Comparison of ENCODE assay signal across 19 cellular contexts in the genomic region with DNA sequence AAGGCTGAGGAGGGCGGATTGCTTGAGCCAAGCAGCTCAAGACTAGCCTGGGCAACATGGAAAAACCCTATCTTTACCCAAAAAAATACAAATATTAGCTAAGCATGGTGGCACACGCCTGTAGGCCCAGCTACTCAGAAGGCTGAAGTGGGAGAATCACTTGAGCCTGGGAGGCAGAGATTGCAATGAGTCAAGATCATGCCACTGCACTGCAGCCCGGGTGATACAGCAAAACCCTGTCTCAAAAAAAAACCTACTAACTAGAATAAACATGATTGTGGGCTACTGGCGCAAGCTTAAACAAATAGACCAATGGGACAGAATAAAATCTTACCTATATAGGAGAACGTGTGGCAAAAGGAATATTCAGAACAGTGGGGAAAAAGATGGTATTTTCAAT. TPM values are rescaled to one million over a fixed set of nuclear protein-coding genes. Genes with fewer than 3 reads are reported as not detected.
DNase-seq lines count a peak whose midpoint lies in the region; ATAC-seq, FAIRE-seq and TF ChIP-seq lines count a peak whose summit lies in the region.
"Had no signal": no experiment of that assay in that cellular context is flagged by ENCODE, and none has a peak within 500 bp of the region (broad histone marks: within the 10 kb centered on the region; RNA-seq: fewer than 3 reads in every experiment).

No MANE protein-coding gene starts in this region.

- no peaks in the 10 kb centered on the region for H3K4me1 Mint-ChIP-seq in neural progenitor cell
- H3K4me1 Mint-ChIP-seq: CD14-positive monocyte; CD4-positive, alpha-beta memory T cell; H9 had no signal

- H3K79me2 ChIP-seq in K562 (ENCODE audit: control insufficient read depth, insufficient read depth, low read length) (no peaks in the 10 kb centered on the region), SK-N-SH (ENCODE audit: insufficient read depth) (no peaks in the 10 kb centered on the region), neural progenitor cell (ENCODE audit: low read depth) (no peaks in the 10 kb centered on the region)

- H3K9me3 ChIP-seq in K562 (replicated peaks; ENCODE audit: control insufficient read depth, insufficient read depth, low read depth, low read length) (no peaks in the 10 kb centered on the region), lung (ENCODE audit: control insufficient read depth in 2 of 2, insufficient read depth in 1 of 2, low read length in 1 of 2) (no peaks in the 10 kb centered on the region), SK-N-SH (no peaks in the 10 kb centered on the region), neural progenitor cell (ENCODE audit: low read depth) (no peaks in the 10 kb centered on the region)
- H3K9me3 ChIP-seq: A549, BLaER1 had no signal

- H3K9me3 Mint-ChIP-seq in neural progenitor cell = no peaks in the 10 kb centered on the region
- H3K9me3 Mint-ChIP-seq: CD14-positive monocyte; CD4-positive, alpha-beta memory T cell; H9 had no signal

- in situ Hi-C loops in K562 (cut with MboI) = no loop called here

- BruUV-seq in K562 (replicated peaks; lab: Mats Ljungman, UMichigan) = no TSS peak

- ATAC-seq in K562 (no peak), lung (ENCODE audit: insufficient read depth, low FRiP score) (peak; percentile 62)
- ATAC-seq: A549 had no signal

- no peak for TF ChIP-seq CTCF in K562 (IDR thresholded peaks at IDR 0.05 in 2 of 3, conservative IDR thresholded peaks at IDR 0.05 in 1 of 3; ENCODE audit: insufficient read depth in 2 of 3, low read depth in 1 of 3, low read length in 3 of 3)
- no peak for TF ChIP-seq CTCF in epithelial cell of esophagus (IDR thresholded peaks at IDR 0.05; ENCODE audit: insufficient read depth, low read depth, low read length, missing control alignments)
- TF ChIP-seq CTCF in lung (IDR thresholded peaks at IDR 0.05; ENCODE audit: control extremely low read depth, extremely low read depth) = no peak
- no peak for TF ChIP-seq CTCF in SK-N-SH (IDR thresholded peaks at IDR 0.05)
- no peak for TF ChIP-seq CTCF in neural progenitor cell (IDR thresholded peaks at IDR 0.05)

- no peak for TF ChIP-seq POLR2A in K562 (conservative IDR thresholded peaks at IDR 0.05)

- H3K4me1 ChIP-seq in K562 (replicated peaks in 1 of 2; ENCODE audit: control insufficient read depth in 2 of 2, insufficient read depth in 2 of 2, low read length in 2 of 2) (no peaks in the 10 kb centered on the region; a peak in 1 of 5 replicates), lung (ENCODE audit: control insufficient read depth in 2 of 2, insufficient read depth in 2 of 2, low read length in 2 of 2) (no peaks in the 10 kb centered on the region), SK-N-SH (ENCODE audit: control insufficient read depth in 1 of 2, insufficient read depth in 2 of 2, low read depth in 1 of 2, low read length in 1 of 2) (no peaks in the 10 kb centered on the region), neural progenitor cell (no peaks in the 10 kb centered on the region)
- H3K4me1 ChIP-seq: A549, BLaER1 had no signal

- H3K4me2 ChIP-seq in K562 (ENCODE audit: insufficient read depth, low read length) (no peak overlapping the region), SK-N-SH (no peak overlapping the region), neural progenitor cell (no peak overlapping the region)
- H3K4me2 ChIP-seq: A549, BLaER1 had no signal

- no peaks in the 10 kb centered on the region for H3K9me2 ChIP-seq in SK-N-SH

- H3F3A ChIP-seq in SK-N-SH (replicated peaks; ENCODE audit: insufficient read depth) = peaks cover 4% of the 10 kb centered on the region
- H3F3A ChIP-seq in neural progenitor cell (ENCODE audit: low read depth) = no peaks in the 10 kb centered on the region

- CTCF ChIA-PET in K562 (lab: Yijun Ruan, JAX; ENCODE audit: low intra/inter-chr PET ratio) = no interaction called here
- CTCF ChIA-PET in SK-N-SH (lab: Yijun Ruan, JAX) = no interaction called here

- no peak overlapping the region for H3K9ac ChIP-seq in K562 (ENCODE audit: insufficient read depth in 1 of 2, low read depth in 2 of 2, low read length in 2 of 2)
- H3K9ac ChIP-seq in SK-N-SH = no peak overlapping the region
- no peak overlapping the region for H3K9ac ChIP-seq in neural progenitor cell
- H3K9ac ChIP-seq: BLaER1 had no signal

- H2AFZ ChIP-seq in K562 (ENCODE audit: low read depth, low read length) (no peak overlapping the region), SK-N-SH (ENCODE audit: low read depth) (no peak overlapping the region), neural progenitor cell (replicated peaks) (no peak overlapping the region)

- H3K36me3 ChIP-seq in K562 (ENCODE audit: control insufficient read depth, insufficient read depth, low read length) (no peaks in the 10 kb centered on the region), lung (ENCODE audit: control insufficient read depth in 2 of 2, insufficient read depth in 2 of 2, low read length in 2 of 2) (no peaks in the 10 kb centered on the region), SK-N-SH (replicated peaks in 1 of 2; ENCODE audit: control insufficient read depth in 1 of 2, insufficient read depth in 2 of 2, low read length in 1 of 2) (no peaks in the 10 kb centered on the region), neural progenitor cell (no peaks in the 10 kb centered on the region)
- H3K36me3 ChIP-seq: BLaER1 had no signal

- intact Hi-C loops in K562 (cut with micrococcal nuclease) = no loop called here

- H3K4me3 ChIP-seq in K562 (no peak overlapping the region), epithelial cell of esophagus (ENCODE audit: low read length) (no peak overlapping the region), lung (no peak overlapping the region), SK-N-SH (ENCODE audit: low read depth in 2 of 2, low read length in 1 of 2) (no peak overlapping the region), neural progenitor cell (no peak overlapping the region)
- H3K4me3 ChIP-seq: A549, BLaER1 had no signal

- H4K20me1 ChIP-seq in K562 (replicated peaks; ENCODE audit: control insufficient read depth, insufficient read depth, low read length) (no peaks in the 10 kb centered on the region), SK-N-SH (ENCODE audit: insufficient read depth) (no peaks in the 10 kb centered on the region), neural progenitor cell (ENCODE audit: low read depth) (no peaks in the 10 kb centered on the region)
- H4K20me1 ChIP-seq: BLaER1 had no signal

- no peaks in the 10 kb centered on the region for H3K9me1 ChIP-seq in K562 (ENCODE audit: control insufficient read depth, insufficient read depth, low read length)

- no peak for TF ChIP-seq EP300 in K562 (IDR thresholded peaks at IDR 0.05; ENCODE audit: low read length)
- TF ChIP-seq EP300 in SK-N-SH (IDR thresholded peaks at IDR 0.05; ENCODE audit: borderline replicate concordance in 1 of 2, low read depth in 1 of 2, low read length in 1 of 2) = no peak

- POLR2A ChIA-PET in K562 (lab: Yijun Ruan, JAX) = no interaction called here
- POLR2A ChIA-PET in SK-N-SH (lab: Yijun Ruan, JAX) = no interaction called here

- WGBS in K562 (ENCODE audit: insufficient coverage, low coverage, missing lambda C conversion rate) = 27% methylated on average over 5 of the region's 5 CpGs
- WGBS in lung, 2 donors = 69 to 90% methylated on average over 5 of the region's 5 CpGs
- 83% methylated on average over 5 of the region's 5 CpGs for WGBS in SK-N-SH (ENCODE audit: low lambda C conversion rate)

- no peak for TF ChIP-seq RAD21 in K562 (CRISPR knock-in tag; conservative IDR thresholded peaks at IDR 0.05 in 1 of 2, IDR thresholded peaks at IDR 0.05 in 1 of 2)
- TF ChIP-seq RAD21 in SK-N-SH (IDR thresholded peaks at IDR 0.05; ENCODE audit: low read length) = no peak

- FAIRE-seq in K562 (lab: Jason Lieb, UNC) = no peak
- FAIRE-seq: A549, GM12891, GM19239, H1 had no signal

- H3K27ac Mint-ChIP-seq in neural progenitor cell = no peak overlapping the region
- H3K27ac Mint-ChIP-seq: CD14-positive monocyte; CD4-positive, alpha-beta memory T cell; H9 had no signal

- DNase-seq in DMS53 (lab: John Stamatoyannopoulos, UW) (peak; percentile 7), DMS53 treated with DMSO at 0.1 percent for 48 hours (lab: John Stamatoyannopoulos, UW; ENCODE audit: unreplicated experiment) (no peak), K562 (ENCODE audit: extremely low read depth in 1 of 4, low spot score in 3 of 4) (no peak), epithelial cell of esophagus (ENCODE audit: low read depth) (peak; percentile 42), lung (ENCODE audit: low spot score) (peak; percentile 44), SK-N-SH (no peak), neural progenitor cell (ENCODE audit: low spot score) (no peak), NCI-H82 treated with DMSO at 0.1 percent for 48 hours (lab: John Stamatoyannopoulos, UW; ENCODE audit: unreplicated experiment) (no peak)
- DNase-seq: Calu3; CD4-positive, alpha-beta memory T cell; H9 had no signal

- H3K4me3 Mint-ChIP-seq in neural progenitor cell = no peak overlapping the region
- H3K4me3 Mint-ChIP-seq: CD14-positive monocyte; CD4-positive, alpha-beta memory T cell; H9 had no signal

- H3K27me3 Mint-ChIP-seq in neural progenitor cell (ENCODE audit: insufficient read depth, low read depth) = no peaks in the 10 kb centered on the region
- H3K27me3 Mint-ChIP-seq: CD4-positive, alpha-beta memory T cell had no signal

- H3K27ac ChIP-seq in K562 (ENCODE audit: extremely low read depth, low read depth, low read length) = no peak overlapping the region
- H3K27ac ChIP-seq in lung (ENCODE audit: low read depth in 1 of 2, low read length in 1 of 2) = no peak overlapping the region
- no peak overlapping the region for H3K27ac ChIP-seq in SK-N-SH (ENCODE audit: low read depth in 2 of 2, low read length in 1 of 2)
- H3K27ac ChIP-seq in neural progenitor cell = no peak overlapping the region
- H3K27ac ChIP-seq: 22Rv1, A549, BLaER1 had no signal

- no peaks in the 10 kb centered on the region for H3K36me3 Mint-ChIP-seq in neural progenitor cell
- H3K36me3 Mint-ChIP-seq: CD14-positive monocyte; CD4-positive, alpha-beta memory T cell had no signal

- H3K27me3 ChIP-seq in K562 (ENCODE audit: control insufficient read depth in 2 of 2, insufficient read depth in 2 of 2, low read length in 2 of 2) = no peaks in the 10 kb centered on the region
- H3K27me3 ChIP-seq in lung (ENCODE audit: control insufficient read depth, insufficient read depth) = no peaks in the 10 kb centered on the region
- H3K27me3 ChIP-seq in SK-N-SH (ENCODE audit: insufficient read depth) = no peaks in the 10 kb centered on the region
- H3K27me3 ChIP-seq in neural progenitor cell = no peaks in the 10 kb centered on the region
- H3K27me3 ChIP-seq: BLaER1 had no signal

RNA-seq across cellular contexts. Expression of a gene that starts 7.3 kb away (rescaled TPM):
- 0.62 and 1.2 TPM in 2 replicates for total RNA-seq in K562 (2011; cell fraction: chromatin; rRNA removed; ENCODE audit: low replicate concordance)
- total RNA-seq in K562 (2011; cell fraction: nucleolus; rRNA removed) = 0.17 TPM in 1 of 2 replicates, not detected in the other
- total RNA-seq in K562 (2011; cell fraction: nucleoplasm; rRNA removed) = 0.07 TPM in 1 of 2 replicates, not detected in the other
- total RNA-seq in K562 (2014; rRNA removed) (not detected in 2 replicates), K562 (2014; rRNA removed; fragmentation: Illumina TruSeq; extraction: Trizol) (0.06 TPM in 1 of 2 replicates, not detected in the other), K562 (2015; rRNA removed; fragmentation: Illumina TruSeq; extraction: Trizol) (0.04 TPM in 1 of 2 replicates, not detected in the other), K562 (2021) (0.16 TPM in 1 of 2 replicates, not detected in the other), lung (10 to 100 TPM; 16.0 to 16.3 TPM), neural progenitor cell (ENCODE audit: low replicate concordance) (1.2 and 2.9 TPM in 2 replicates)
- polyA plus RNA-seq in K562 (2011; rRNA removed) (0.05 TPM in 1 of 2 replicates, not detected in the other), K562 (2014; fragmentation: Illumina TruSeq; extraction: Trizol) (not detected in 2 replicates), K562 (2014; fragmentation: Nextera tagmentation; extraction: Ambion mirVana) (under 1 TPM in 1 of 2 experiments, not detected in 1; 0.01 TPM), K562 (2014; rRNA removed) (0.03 TPM in 1 of 2 replicates, not detected in the other), lung (1 to 10 TPM; 2.7 to 3.2 TPM), SK-N-SH (2012; rRNA removed) (0.41 and 0.58 TPM in 2 replicates)
- polyA plus RNA-seq in K562 (2011; cell fraction: cytosol; rRNA removed) = 0.01 TPM in 1 of 2 replicates, not detected in the other
- polyA plus RNA-seq in K562 (2011; cell fraction: nucleus; rRNA removed) = not detected in 2 replicates
- polyA plus RNA-seq in K562 (2012) = 0.05 TPM in 1 of 2 replicates, not detected in the other
- polyA minus RNA-seq in K562 (2011; rRNA and poly(A)+ RNA removed) = not detected in 2 replicates
- not detected in 2 replicates for polyA minus RNA-seq in K562 (2011; cell fraction: cytosol; rRNA and poly(A)+ RNA removed)
- not detected in 2 replicates for polyA minus RNA-seq in K562 (2011; cell fraction: nucleus; rRNA and poly(A)+ RNA removed)
- 0.58 and 0.94 TPM in 2 replicates for polyA plus RNA-seq in SK-N-SH (2012; cell fraction: cytosol; rRNA removed)
- 1.5 and 2.3 TPM in 2 replicates for polyA plus RNA-seq in SK-N-SH (2012; cell fraction: nucleus; rRNA removed)
- total RNA-seq: HT-29 had no signal
- polyA plus RNA-seq: CD14-positive monocyte had no signal

RNA-seq across cellular contexts. Expression of a gene that starts 50.2 kb away (rescaled TPM):
- total RNA-seq in K562 (2011; cell fraction: chromatin; rRNA removed; ENCODE audit: low replicate concordance) = 41.8 and 137 TPM in 2 replicates
- total RNA-seq in K562 (2011; cell fraction: nucleolus; rRNA removed) = 22.8 and 31.1 TPM in 2 replicates
- total RNA-seq in K562 (2011; cell fraction: nucleoplasm; rRNA removed) = 47.7 and 75.6 TPM in 2 replicates
- total RNA-seq in K562 (2014; rRNA removed) (84.6 and 88.9 TPM in 2 replicates), K562 (2014; rRNA removed; fragmentation: Illumina TruSeq; extraction: Trizol) (138 and 159 TPM in 2 replicates), K562 (2015; rRNA removed; fragmentation: Illumina TruSeq; extraction: Trizol) (125 and 130 TPM in 2 replicates), K562 (2021) (143 and 160 TPM in 2 replicates), lung (100 to 1,000 TPM in 1 of 2 donors, 10 to 100 TPM in 1; 86.2 to 112 TPM), neural progenitor cell (ENCODE audit: low replicate concordance) (218 and 241 TPM in 2 replicates)
- polyA plus RNA-seq in K562 (2011; rRNA removed) (90.9 and 141 TPM in 2 replicates), K562 (2014; fragmentation: Illumina TruSeq; extraction: Trizol) (143 and 222 TPM in 2 replicates), K562 (2014; fragmentation: Nextera tagmentation; extraction: Ambion mirVana) (10 to 100 TPM; 25.2 to 36.2 TPM), K562 (2014; rRNA removed) (83.7 and 90.2 TPM in 2 replicates), lung (10 to 100 TPM; 16.1 to 51.4 TPM), SK-N-SH (2012; rRNA removed) (35.9 and 50.1 TPM in 2 replicates)
- polyA plus RNA-seq in K562 (2011; cell fraction: cytosol; rRNA removed) = 28.9 and 47.0 TPM in 2 replicates
- polyA plus RNA-seq in K562 (2011; cell fraction: nucleus; rRNA removed) = 23.0 and 34.6 TPM in 2 replicates
- polyA plus RNA-seq in K562 (2012) = 83.9 and 86.5 TPM in 2 replicates
- 194 and 199 TPM in 2 replicates for polyA minus RNA-seq in K562 (2011; rRNA and poly(A)+ RNA removed)
- polyA minus RNA-seq in K562 (2011; cell fraction: cytosol; rRNA and poly(A)+ RNA removed) = 44.7 and 78.4 TPM in 2 replicates
- polyA minus RNA-seq in K562 (2011; cell fraction: nucleus; rRNA and poly(A)+ RNA removed) = 23.4 and 41.5 TPM in 2 replicates
- polyA plus RNA-seq in SK-N-SH (2012; cell fraction: cytosol; rRNA removed) = 61.6 and 66.2 TPM in 2 replicates
- 16.0 and 32.9 TPM in 2 replicates for polyA plus RNA-seq in SK-N-SH (2012; cell fraction: nucleus; rRNA removed)

Comparison
In these comparisons a context has a peak if more than half of its experiments do, and no peak if none do; other contexts are left out.
1. DNase-seq: peak in DMS53 (single experiment), epithelial cell of esophagus (single experiment) and lung (single experiment); none in DMS53 treated with DMSO at 0.1 percent for 48 hours (single experiment), K562 (0 of 4), SK-N-SH (single experiment), neural progenitor cell (single experiment) and NCI-H82 treated with DMSO at 0.1 percent for 48 hours (single experiment).